Comparison of ENCODE assay signal across 1 cellular context in the genomic region with DNA sequence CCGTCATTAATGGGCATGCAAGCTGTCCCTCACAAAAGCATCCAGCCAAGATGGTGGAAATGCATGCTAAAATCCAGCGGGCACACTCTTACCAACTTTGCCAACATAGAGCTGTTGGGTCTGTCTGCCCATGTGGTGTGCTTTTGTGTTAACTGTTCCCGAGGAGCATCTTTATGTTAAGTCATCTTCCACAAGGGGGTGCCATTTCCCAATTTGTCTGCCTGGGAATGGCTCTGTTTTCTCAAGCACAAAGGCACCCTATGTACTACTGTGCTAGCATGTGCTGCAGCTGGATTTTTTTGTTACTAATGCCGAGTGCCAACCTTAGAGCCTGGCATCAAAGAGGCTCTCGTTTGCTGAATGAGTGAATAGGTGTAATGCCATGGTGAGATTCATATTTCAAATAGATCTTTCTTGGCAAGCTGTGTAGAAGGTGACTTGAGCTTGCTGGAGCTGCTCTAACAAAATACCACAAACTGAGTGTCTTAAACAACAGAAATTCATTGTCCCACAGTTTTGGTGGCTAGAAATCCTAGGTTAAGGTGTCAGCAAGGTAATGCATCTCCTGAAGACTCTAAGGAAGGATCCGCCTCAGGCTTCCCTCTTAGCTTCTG.
TF ChIP-seq lines count a peak whose summit lies in the region.

No MANE protein-coding gene starts in this region.

TF ChIP-seq in H1, 55 proteins besides CTCF, POLR2A, EP300 and RAD21 (continued from another document):
- TF ChIP-seq MAX (IDR thresholded peaks at IDR 0.05) = peak; percentile 47; the same call in 1 of the 2 replicates
